22 cellular contexts compared by ENCODE assay signal in the genomic region with DNA sequence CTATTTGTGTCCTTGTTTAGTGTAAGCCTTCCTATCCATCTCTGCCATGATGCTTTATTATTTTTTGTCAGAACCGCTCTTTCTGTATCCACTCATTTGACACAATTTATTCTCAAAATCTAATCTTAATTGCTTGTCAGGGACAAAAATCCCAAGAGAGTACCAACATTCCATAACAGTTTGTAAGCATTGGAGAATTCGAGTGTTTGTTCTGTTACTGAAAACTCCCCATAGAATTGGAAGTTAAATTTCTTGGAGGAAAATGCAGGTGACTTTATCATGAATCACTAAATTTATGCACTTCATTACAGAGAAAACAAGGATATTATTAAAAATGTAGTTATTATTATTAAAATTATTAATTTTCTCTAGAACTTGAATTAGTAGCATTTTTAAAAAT.
"Had no signal": no experiment of that assay in that cellular context is flagged by ENCODE, and none has a peak within 500 bp of the region (broad histone marks: within the 10 kb centered on the region; RNA-seq: fewer than 3 reads in every experiment).

No MANE protein-coding gene starts in this region.

- H3K9me3 ChIP-seq: gastrocnemius medialis, right lobe of liver, tibial artery had no signal

- H2AFZ ChIP-seq: parathyroid adenoma had no signal

- H3K79me2 ChIP-seq: parathyroid adenoma had no signal

- H3K4me1 Mint-ChIP-seq: activated naive CD8-positive, alpha-beta T cell treated with anti-CD3 and anti-CD28 coated beads, Interleukin-2, amount 10 ng/mL, durations not matched to agents 7 days and 5 days; stimulated activated effector memory CD8-positive, alpha-beta T cell treated with anti-CD3 and anti-CD28 coated beads, Interleukin-12 subunit alpha, Interleukin-12 subunit beta, amount 100 ng/mL, for 72 hours; stimulated activated naive CD8-positive, alpha-beta T cell treated with anti-CD3 and anti-CD28 coated beads, Interleukin-15, amount 100 ng/mL, for 72 hours had no signal

- H3K36me3 ChIP-seq: gastrocnemius medialis, right lobe of liver, tibial artery had no signal

- DNase-seq: activated CD4-positive, alpha-beta memory T cell treated with anti-CD3 and anti-CD28 coated beads for 36 hours; activated CD4-positive, alpha-beta T cell treated with anti-CD3 and anti-CD28 coated beads for 48 hours; activated CD4-positive, CD25-positive, alpha-beta regulatory T cell; activated effector memory CD4-positive, alpha-beta T cell treated with Interleukin-2 at 50 U/mL for 16 hours; activated naive CD4-positive, alpha-beta T cell treated with anti-CD3 and anti-CD28 coated beads for 36 hours; activated naive CD8-positive, alpha-beta T cell treated with anti-CD3 and anti-CD28 coated beads, Interleukin-2, amount 10 ng/mL, durations not matched to agents 7 days and 5 days; activated T-cell treated with anti-CD3 and anti-CD28 coated beads, Interleukin-2, amount 50 U/mL, for 72 hours; amygdala; effector CD4-positive, alpha-beta T cell; gastrocnemius medialis; hypothalamus; left ventricle myocardium superior; right lobe of liver; small intestine; stimulated activated CD4-positive, alpha-beta T cell treated with anti-CD3 and anti-CD28 coated beads, Interleukin-2, amount 100 ng/mL, for 24 hours; stimulated activated naive CD8-positive, alpha-beta T cell treated with anti-CD3 and anti-CD28 coated beads, Interleukin-15, amount 100 ng/mL, for 72 hours; T-helper 9 cell; tibial artery had no signal

- H3K27ac ChIP-seq: gastrocnemius medialis, parathyroid adenoma, right lobe of liver, tibial artery had no signal

- H3K9me3 Mint-ChIP-seq: nephron had no signal

- H3K27me3 Mint-ChIP-seq: activated CD4-positive, alpha-beta memory T cell treated with anti-CD3 and anti-CD28 coated beads for 36 hours; activated naive CD8-positive, alpha-beta T cell treated with anti-CD3 and anti-CD28 coated beads, Interleukin-2, amount 10 ng/mL, durations not matched to agents 7 days and 5 days; dendritic cell treated with granulocyte-macrophage colony-stimulating factor and Interleukin-4, amounts not matched to agents 40 ng/mL and 50 ng/mL, for 4 days; stimulated activated naive CD8-positive, alpha-beta T cell treated with anti-CD3 and anti-CD28 coated beads, Interleukin-15, amount 100 ng/mL, for 72 hours had no signal

- H3K4me1 ChIP-seq: gastrocnemius medialis, parathyroid adenoma, tibial artery had no signal

- H3K27me3 ChIP-seq: gastrocnemius medialis, right lobe of liver, tibial artery had no signal

- H3K36me3 Mint-ChIP-seq: activated CD4-positive, alpha-beta memory T cell treated with anti-CD3 and anti-CD28 coated beads for 36 hours; activated naive CD8-positive, alpha-beta T cell treated with anti-CD3 and anti-CD28 coated beads, Interleukin-2, amount 10 ng/mL, durations not matched to agents 7 days and 5 days; stimulated activated effector memory CD8-positive, alpha-beta T cell treated with anti-CD3 and anti-CD28 coated beads, Interleukin-12 subunit alpha, Interleukin-12 subunit beta, amount 100 ng/mL, for 72 hours had no signal

- H3K4me3 ChIP-seq: gastrocnemius medialis, right lobe of liver, tibial artery had no signal

- H3K4me3 Mint-ChIP-seq: activated CD4-positive, alpha-beta memory T cell treated with anti-CD3 and anti-CD28 coated beads for 36 hours; activated naive CD4-positive, alpha-beta T cell treated with anti-CD3 and anti-CD28 coated beads for 36 hours; activated naive CD8-positive, alpha-beta T cell treated with anti-CD3 and anti-CD28 coated beads, Interleukin-2, amount 10 ng/mL, durations not matched to agents 7 days and 5 days; activated T-cell treated with anti-CD3 and anti-CD28 coated beads, Interleukin-2, amount 50 U/mL, for 72 hours; dendritic cell treated with granulocyte-macrophage colony-stimulating factor and Interleukin-4, amounts not matched to agents 40 ng/mL and 50 ng/mL, for 4 days; nephron; stimulated activated effector memory CD8-positive, alpha-beta T cell treated with anti-CD3 and anti-CD28 coated beads, Interleukin-12 subunit alpha, Interleukin-12 subunit beta, amount 100 ng/mL, for 72 hours; stimulated activated naive CD8-positive, alpha-beta T cell treated with anti-CD3 and anti-CD28 coated beads, Interleukin-15, amount 100 ng/mL, for 72 hours had no signal

- H3K9ac ChIP-seq: parathyroid adenoma had no signal

- ATAC-seq: activated T-cell treated with anti-CD3 and anti-CD28 coated beads, Interleukin-2, amount 50 U/mL, for 72 hours; gastrocnemius medialis; left ventricle myocardium superior; right lobe of liver; stimulated activated effector memory CD8-positive, alpha-beta T cell treated with anti-CD3 and anti-CD28 coated beads, Interleukin-12 subunit alpha, Interleukin-12 subunit beta, amount 100 ng/mL, for 72 hours; stimulated activated naive CD8-positive, alpha-beta T cell treated with anti-CD3 and anti-CD28 coated beads, Interleukin-15, amount 100 ng/mL, for 72 hours had no signal

- H3K27ac Mint-ChIP-seq: activated CD4-positive, alpha-beta memory T cell treated with anti-CD3 and anti-CD28 coated beads for 36 hours; activated naive CD4-positive, alpha-beta T cell treated with anti-CD3 and anti-CD28 coated beads for 36 hours; activated naive CD8-positive, alpha-beta T cell treated with anti-CD3 and anti-CD28 coated beads, Interleukin-2, amount 10 ng/mL, durations not matched to agents 7 days and 5 days; activated T-cell treated with anti-CD3 and anti-CD28 coated beads, Interleukin-2, amount 50 U/mL, for 72 hours; dendritic cell treated with granulocyte-macrophage colony-stimulating factor and Interleukin-4, amounts not matched to agents 40 ng/mL and 50 ng/mL, for 4 days; nephron; stimulated activated effector memory CD8-positive, alpha-beta T cell treated with anti-CD3 and anti-CD28 coated beads, Interleukin-12 subunit alpha, Interleukin-12 subunit beta, amount 100 ng/mL, for 72 hours; stimulated activated naive CD8-positive, alpha-beta T cell treated with anti-CD3 and anti-CD28 coated beads, Interleukin-15, amount 100 ng/mL, for 72 hours had no signal
